ENCODE assay signal across 20 cellular contexts in the genomic region with DNA sequence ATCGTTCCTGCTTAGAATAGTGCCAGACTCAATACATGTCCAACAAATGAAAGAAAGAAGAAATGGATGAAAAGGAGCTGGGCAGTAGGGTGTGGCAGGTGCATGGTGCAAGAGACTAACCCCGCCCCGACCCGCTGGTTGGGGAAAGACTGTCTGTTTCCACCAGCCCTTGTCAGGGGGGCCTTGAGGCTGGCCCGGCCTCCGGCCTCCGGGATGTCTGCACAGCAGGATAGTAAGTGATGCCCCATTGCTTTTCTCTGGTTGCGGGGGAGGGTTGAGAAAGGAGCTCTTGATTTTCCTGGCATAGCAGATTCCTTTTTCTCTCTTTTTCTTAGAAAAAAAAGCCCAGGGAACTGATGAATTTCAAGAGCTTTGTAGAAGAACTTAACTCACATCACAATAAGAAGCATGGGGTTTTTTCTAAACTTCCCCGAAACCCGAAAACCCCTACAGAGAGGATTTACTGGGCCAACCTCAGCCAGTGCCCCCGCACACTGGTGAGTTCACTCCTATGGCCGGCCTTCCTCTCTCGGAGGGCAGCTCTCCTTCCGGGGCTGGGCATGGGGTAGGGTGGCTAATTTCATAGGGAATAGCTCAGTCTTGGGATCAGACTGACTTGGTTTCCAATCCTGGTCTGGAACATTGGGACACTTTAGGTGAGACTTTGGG. TPM values are rescaled to one million over a fixed set of nuclear protein-coding genes. Genes with fewer than 3 reads are reported as not detected.
DNase-seq lines count a peak whose midpoint lies in the region; ATAC-seq and TF ChIP-seq lines count a peak whose summit lies in the region.
"Had no signal": no experiment of that assay in that cellular context is flagged by ENCODE, and none has a peak within 500 bp of the region (broad histone marks: within the 10 kb centered on the region; RNA-seq: fewer than 3 reads in every experiment).

No MANE protein-coding gene starts in this region.

- peaks cover 19% of the 10 kb centered on the region for H3K4me1 ChIP-seq in suprapubic skin

- WGBS in suprapubic skin = 71% methylated on average over 14 of the region's 14 CpGs

- no peaks in the 10 kb centered on the region for H3K36me3 ChIP-seq in suprapubic skin
- H3K36me3 ChIP-seq: MG63 had no signal

- POLR2A ChIA-PET in activated CD8-positive, alpha-beta T cell treated with anti-CD3 and anti-CD28 coated beads, Interleukin-2, amount 10 ng/mL, durations not matched to agents 7 days and 5 days (lab: Charles Lee) = no interaction called here
- POLR2A ChIA-PET in activated CD8-positive, alpha-beta T cell treated with anti-CD3 and anti-CD28 coated beads for 36 hours (lab: Charles Lee) = interaction anchor here (0.6 kb wide), 1 partner anchor 143 kb away, joined by 3 read pairs; no protein-coding TSS in a partner anchor

- H3K9me3 ChIP-seq in suprapubic skin = no peaks in the 10 kb centered on the region
- H3K9me3 ChIP-seq: MG63 had no signal

- peak overlapping the region; percentile 32 for H3K4me3 Mint-ChIP-seq in activated CD8-positive, alpha-beta T cell treated with anti-CD3 and anti-CD28 coated beads, Interleukin-2, amount 10 ng/mL, durations not matched to agents 7 days and 5 days
- no peak overlapping the region for H3K4me3 Mint-ChIP-seq in activated CD8-positive, alpha-beta T cell treated with anti-CD3 and anti-CD28 coated beads for 36 hours
- H3K4me3 Mint-ChIP-seq: activated naive CD4-positive, alpha-beta T cell treated with anti-CD3 and anti-CD28 coated beads for 36 hours; brain; memory B cell had no signal

- peaks cover 2% of the 10 kb centered on the region for H3K27me3 Mint-ChIP-seq in activated CD8-positive, alpha-beta T cell treated with anti-CD3 and anti-CD28 coated beads, Interleukin-2, amount 10 ng/mL, durations not matched to agents 7 days and 5 days (ENCODE audit: low read depth)
- no peaks in the 10 kb centered on the region for H3K27me3 Mint-ChIP-seq in activated CD8-positive, alpha-beta T cell treated with anti-CD3 and anti-CD28 coated beads for 36 hours
- H3K27me3 Mint-ChIP-seq: brain had no signal

- no peaks in the 10 kb centered on the region for H3K27me3 ChIP-seq in suprapubic skin
- H3K27me3 ChIP-seq: dorsolateral prefrontal cortex, MG63 had no signal

- peak overlapping the region; percentile 64 for H3K27ac Mint-ChIP-seq in activated CD8-positive, alpha-beta T cell treated with anti-CD3 and anti-CD28 coated beads, Interleukin-2, amount 10 ng/mL, durations not matched to agents 7 days and 5 days
- no peak overlapping the region for H3K27ac Mint-ChIP-seq in activated CD8-positive, alpha-beta T cell treated with anti-CD3 and anti-CD28 coated beads for 36 hours
- H3K27ac Mint-ChIP-seq: activated naive CD4-positive, alpha-beta T cell treated with anti-CD3 and anti-CD28 coated beads for 36 hours; brain; CD4-positive, alpha-beta memory T cell; memory B cell had no signal

- CTCF ChIA-PET in activated CD8-positive, alpha-beta T cell treated with anti-CD3 and anti-CD28 coated beads, Interleukin-2, amount 10 ng/mL, durations not matched to agents 7 days and 5 days (lab: Charles Lee) = interaction anchor here (1.2 to 4.0 kb wide), 2 partner anchors 13 to 314 kb away, joined by 3 to 34 read pairs; partner anchors contain the start of gene TTC22
- CTCF ChIA-PET in activated CD8-positive, alpha-beta T cell treated with anti-CD3 and anti-CD28 coated beads for 36 hours (lab: Charles Lee) = no interaction called here

- no peak for TF ChIP-seq EP300 in suprapubic skin (IDR thresholded peaks at IDR 0.05)

- H3K27ac ChIP-seq in suprapubic skin = no peak overlapping the region
- H3K27ac ChIP-seq: dorsolateral prefrontal cortex, PC-9 had no signal

- intact Hi-C loops in activated CD8-positive, alpha-beta T cell treated with anti-CD3 and anti-CD28 coated beads for 36 hours (cut with micrococcal nuclease) = no loop called here

- H3K36me3 Mint-ChIP-seq in activated CD8-positive, alpha-beta T cell treated with anti-CD3 and anti-CD28 coated beads, Interleukin-2, amount 10 ng/mL, durations not matched to agents 7 days and 5 days (ENCODE audit: low read depth) = no peaks in the 10 kb centered on the region
- H3K36me3 Mint-ChIP-seq in activated CD8-positive, alpha-beta T cell treated with anti-CD3 and anti-CD28 coated beads for 36 hours (ENCODE audit: low read depth) = no peaks in the 10 kb centered on the region
- H3K36me3 Mint-ChIP-seq: brain; CD4-positive, alpha-beta memory T cell; memory B cell had no signal

- peak; percentile 31 for ATAC-seq in activated CD8-positive, alpha-beta T cell treated with anti-CD3 and anti-CD28 coated beads, Interleukin-2, amount 10 ng/mL, durations not matched to agents 7 days and 5 days
- no peak for ATAC-seq in activated CD8-positive, alpha-beta T cell treated with anti-CD3 and anti-CD28 coated beads for 36 hours
- ATAC-seq in GM18517 (IDR thresholded peaks at IDR 0.05; ENCODE audit: unreplicated experiment) = no peak

- DNase-seq in activated CD8-positive, alpha-beta T cell treated with anti-CD3 and anti-CD28 coated beads, Interleukin-2, amount 10 ng/mL, durations not matched to agents 7 days and 5 days = no peak
- DNase-seq in activated CD8-positive, alpha-beta T cell treated with anti-CD3 and anti-CD28 coated beads for 36 hours = no peak
- DNase-seq in NCI-H69 (lab: John Stamatoyannopoulos, UW) (peak; percentile 38), islet precursor cell (peak; percentile 46), suprapubic skin (ENCODE audit: low spot score in 2 of 2) (peak; percentile 38 to 67), A172 (ENCODE audit: low spot score) (no peak), T-helper 2 cell (no peak)
- DNase-seq: ACHN; activated naive CD4-positive, alpha-beta T cell treated with anti-CD3 and anti-CD28 coated beads for 36 hours; CD4-positive, alpha-beta memory T cell; MG63; NCI-H187; occipital lobe had no signal

- no peak for TF ChIP-seq POLR2A in suprapubic skin (IDR thresholded peaks at IDR 0.05)

- no peaks in the 10 kb centered on the region for H3K9me3 Mint-ChIP-seq in activated CD8-positive, alpha-beta T cell treated with anti-CD3 and anti-CD28 coated beads, Interleukin-2, amount 10 ng/mL, durations not matched to agents 7 days and 5 days (ENCODE audit: insufficient read depth)
- no peaks in the 10 kb centered on the region for H3K9me3 Mint-ChIP-seq in activated CD8-positive, alpha-beta T cell treated with anti-CD3 and anti-CD28 coated beads for 36 hours
- H3K9me3 Mint-ChIP-seq: activated naive CD4-positive, alpha-beta T cell treated with anti-CD3 and anti-CD28 coated beads for 36 hours; brain; CD4-positive, alpha-beta memory T cell; memory B cell had no signal

- no peak overlapping the region for H3K4me3 ChIP-seq in suprapubic skin
- H3K4me3 ChIP-seq: dorsolateral prefrontal cortex, MG63, PC-9, smooth muscle cell had no signal

- H3K4me1 Mint-ChIP-seq in activated CD8-positive, alpha-beta T cell treated with anti-CD3 and anti-CD28 coated beads, Interleukin-2, amount 10 ng/mL, durations not matched to agents 7 days and 5 days (ENCODE audit: low read depth) = peaks cover 48% of the 10 kb centered on the region
- peaks cover 6% of the 10 kb centered on the region for H3K4me1 Mint-ChIP-seq in activated CD8-positive, alpha-beta T cell treated with anti-CD3 and anti-CD28 coated beads for 36 hours (ENCODE audit: low read depth)

- TF ChIP-seq CTCF in activated CD8-positive, alpha-beta T cell treated with anti-CD3 and anti-CD28 coated beads for 36 hours (IDR thresholded peaks at IDR 0.05) = no peak
- TF ChIP-seq CTCF in suprapubic skin (IDR thresholded peaks at IDR 0.05) = no peak

RNA-seq across cellular contexts. Expression of gene TTC22, which starts 12.5 kb away (rescaled TPM):
- 1 to 10 TPM; 5.0 to 6.5 TPM for total RNA-seq in activated CD8-positive, alpha-beta T cell treated with anti-CD3 and anti-CD28 coated beads, Interleukin-2, amount 10 ng/mL, durations not matched to agents 7 days and 5 days
- total RNA-seq in activated CD8-positive, alpha-beta T cell treated with anti-CD3 and anti-CD28 coated beads for 36 hours = 1 to 10 TPM; 3.3 to 3.5 TPM
- 10 to 100 TPM; 37.4 to 64.0 (median 58.0) TPM for total RNA-seq in suprapubic skin
- total RNA-seq in A172 (2014; rRNA removed; shearing (Covaris generic)) = not detected in 2 replicates
- total RNA-seq: NCI-H460 had no signal

RNA-seq across cellular contexts. Expression of gene PARS2, which starts 49.3 kb away (rescaled TPM):
- total RNA-seq in activated CD8-positive, alpha-beta T cell treated with anti-CD3 and anti-CD28 coated beads, Interleukin-2, amount 10 ng/mL, durations not matched to agents 7 days and 5 days = 1 to 10 TPM; 4.2 TPM
- total RNA-seq in activated CD8-positive, alpha-beta T cell treated with anti-CD3 and anti-CD28 coated beads for 36 hours = 1 to 10 TPM; 6.0 to 6.7 TPM
- 1 to 10 TPM; 3.2 to 8.7 (median 5.8) TPM for total RNA-seq in suprapubic skin
- 4.1 and 6.7 TPM in 2 replicates for total RNA-seq in A172 (2014; rRNA removed; shearing (Covaris generic))

Comparison
In these comparisons a context has a peak if more than half of its experiments do, and no peak if none do; other contexts are left out.
1. DNase-seq: peak in NCI-H69 (single experiment), islet precursor cell (single experiment) and suprapubic skin (2 of 2); none in activated CD8-positive, alpha-beta T cell treated with anti-CD3 and anti-CD28 coated beads, Interleukin-2, amount 10 ng/mL, durations not matched to agents 7 days and 5 days (single experiment), activated CD8-positive, alpha-beta T cell treated with anti-CD3 and anti-CD28 coated beads for 36 hours (single experiment), A172 (single experiment) and T-helper 2 cell (0 of 5).
2. RNA of gene TTC22, which starts 12.5 kb away (total RNA-seq): 37.4 to 64.0 TPM in suprapubic skin; 5.0 to 6.5 TPM in activated CD8-positive, alpha-beta T cell treated with anti-CD3 and anti-CD28 coated beads, Interleukin-2, amount 10 ng/mL, durations not matched to agents 7 days and 5 days, 3.3 to 3.5 TPM in activated CD8-positive, alpha-beta T cell treated with anti-CD3 and anti-CD28 coated beads for 36 hours and not detected in A172; every median in the first group is over 4 times any median in the second.